In the genomic region with DNA sequence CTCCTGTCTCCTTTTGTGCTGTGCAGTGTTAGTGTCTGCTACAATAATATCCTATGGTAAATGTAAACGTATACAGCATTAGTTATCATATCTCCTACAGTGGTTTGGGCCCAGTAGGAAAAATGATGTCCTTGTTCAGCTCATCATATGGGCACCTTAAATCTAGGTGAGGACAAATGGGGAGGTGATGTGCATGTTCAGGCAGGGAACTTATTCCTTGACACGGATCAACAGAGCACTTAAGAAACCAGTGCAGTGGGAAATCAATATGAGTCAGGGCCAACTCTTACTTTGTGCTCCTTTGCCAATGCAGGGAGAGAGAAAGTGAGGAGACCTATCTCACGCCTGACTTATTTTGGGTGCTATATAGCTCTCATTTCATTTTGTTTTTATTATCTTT, we compare ENCODE assay signal across 26 cellular contexts.
"Had no signal": no experiment of that assay in that cellular context is flagged by ENCODE, and none has a peak within 500 bp of the region (broad histone marks: within the 10 kb centered on the region; RNA-seq: fewer than 3 reads in every experiment).

No MANE protein-coding gene starts in this region.

- H3K4me1 ChIP-seq: gastroesophageal sphincter, heart right ventricle, parathyroid adenoma, right atrium auricular region, suprapubic skin had no signal

- FAIRE-seq: endothelial cell of umbilical vein, islet of Langerhans had no signal

- H3K27me3 ChIP-seq: gastroesophageal sphincter, heart right ventricle, right atrium auricular region, suprapubic skin had no signal

- H3K4me3 ChIP-seq: coronary artery, gastroesophageal sphincter, heart right ventricle, lung, mucosa of descending colon, right atrium auricular region, smooth muscle cell, suprapubic skin had no signal

- H3K9me3 ChIP-seq: gastroesophageal sphincter, heart right ventricle, mucosa of descending colon, right atrium auricular region, suprapubic skin had no signal

- DNase-seq: dermis blood vessel endothelial cell; effector memory CD4-positive, alpha-beta T cell; erythroblast; foreskin fibroblast; glutamatergic neuron; heart right ventricle; hippocampal formation; kidney glomerular epithelial cell; mesenchymal stem cell; mucosa of descending colon; naive B cell; stimulated activated CD4-positive, alpha-beta T cell treated with anti-CD3 and anti-CD28 coated beads, Interleukin-12 subunit alpha, Interleukin-12 subunit beta, amount 100 ng/mL, for 4 hours; stimulated activated CD4-positive, alpha-beta T cell treated with anti-CD3 and anti-CD28 coated beads, Interleukin-1b, Interleukin-23, amount 100 ng/mL, for 48 hours; stimulated activated CD4-positive, alpha-beta T cell treated with anti-CD3 and anti-CD28 coated beads, Interleukin-4, amount 100 ng/mL, for 1 hour; stimulated activated CD8-positive, alpha-beta memory T cell treated with anti-CD3 and anti-CD28 coated beads, Interleukin-4, amount 100 ng/mL, for 48 hours; stimulated activated naive CD4-positive, alpha-beta T cell; stimulated activated naive CD8-positive, alpha-beta T cell treated with anti-CD3 and anti-CD28 coated beads, Interleukin-15, amount 100 ng/mL, for 72 hours had no signal

- H3K9ac ChIP-seq: parathyroid adenoma had no signal

- H3K36me3 ChIP-seq: gastroesophageal sphincter, heart right ventricle, right atrium auricular region, suprapubic skin had no signal

- H3K4me2 ChIP-seq: smooth muscle cell had no signal

- H3K79me2 ChIP-seq: parathyroid adenoma had no signal

- H3K27ac ChIP-seq: coronary artery, gastroesophageal sphincter, heart right ventricle, parathyroid adenoma, right atrium auricular region, suprapubic skin had no signal

- H2AFZ ChIP-seq: parathyroid adenoma had no signal
